In genomic region chr9:108780949-108781734, GRCh38 we compare ENCODE assay signal across 2 cellular contexts.
TF ChIP-seq lines count a peak whose summit lies in the region.

No MANE protein-coding gene starts in this region.

TF ChIP-seq in IMR-90, 13 proteins besides CTCF, POLR2A, EP300 and RAD21:
- no peak for TF ChIP-seq BHLHE40 (IDR thresholded peaks at IDR 0.05; ENCODE audit: low read depth, low read length)
- no peak for TF ChIP-seq RFX5 (IDR thresholded peaks at IDR 0.05; ENCODE audit: low read depth, low read length)

TF ChIP-seq in H1, 55 proteins besides CTCF, POLR2A, EP300 and RAD21:
- TF ChIP-seq BCL11A (IDR thresholded peaks at IDR 0.05; ENCODE audit: low read depth in 2 of 2, low read length in 2 of 2) (no peak), SRF (IDR thresholded peaks at IDR 0.05; ENCODE audit: low read depth, low read length) (no peak), BRCA1 (IDR thresholded peaks at IDR 0.05; ENCODE audit: low read depth, low read length) (no peak), TBP (IDR thresholded peaks at IDR 0.05; ENCODE audit: low read depth, low read length) (no peak), CHD2 (IDR thresholded peaks at IDR 0.05; ENCODE audit: low read length) (no peak), USF2 (IDR thresholded peaks at IDR 0.05; ENCODE audit: low read length) (no peak), JUN (IDR thresholded peaks at IDR 0.05; ENCODE audit: low read depth, low read length) (no peak), NANOG (IDR thresholded peaks at IDR 0.05; ENCODE audit: insufficient read depth, low read depth, low read length, poor library complexity, severe bottlenecking) (no peak), ZNF274 (IDR thresholded peaks at IDR 0.05; ENCODE audit: borderline replicate concordance, extremely low read depth, low read length) (no peak), CHD1 (IDR thresholded peaks at IDR 0.05; ENCODE audit: low read depth, low read length) (no peak), EZH2 (IDR thresholded peaks at IDR 0.05; ENCODE audit: low read depth, low read length, severe bottlenecking) (no peak), ASH2L (IDR thresholded peaks at IDR 0.05; ENCODE audit: low read length) (no peak), SP2 (IDR thresholded peaks at IDR 0.05; ENCODE audit: low read length) (no peak), GTF2F1 (IDR thresholded peaks at IDR 0.05; ENCODE audit: borderline replicate concordance, low read depth, low read length) (no peak), KDM1A (IDR thresholded peaks at IDR 0.05; ENCODE audit: borderline replicate concordance, low read length) (no peak), FOSL1 (IDR thresholded peaks at IDR 0.05; ENCODE audit: insufficient read depth, low read depth, low read length) (no peak), CHD7 (IDR thresholded peaks at IDR 0.05; ENCODE audit: insufficient replicate concordance, low read length) (no peak), BACH1 (IDR thresholded peaks at IDR 0.05; ENCODE audit: low read length) (no peak), E2F6 (IDR thresholded peaks at IDR 0.05) (no peak)
